In genomic region chr4:185464184-185464583, GRCh38 we compare ENCODE assay signal across 19 cellular contexts. TPM values are rescaled to one million over a fixed set of nuclear protein-coding genes. Genes with fewer than 3 reads are reported as not detected.
"Had no signal": no experiment of that assay in that cellular context is flagged by ENCODE, and none has a peak within 500 bp of the region (broad histone marks: within the 10 kb centered on the region; RNA-seq: fewer than 3 reads in every experiment).

No MANE protein-coding gene starts in this region.

- H3K27me3 ChIP-seq: gastrocnemius medialis, heart right ventricle, tibial artery had no signal

- H3K4me1 Mint-ChIP-seq: activated naive CD8-positive, alpha-beta T cell treated with anti-CD3 and anti-CD28 coated beads, Interleukin-2, amount 10 ng/mL, durations not matched to agents 7 days and 5 days; central memory CD8-positive, alpha-beta T cell; naive thymus-derived CD8-positive, alpha-beta T cell had no signal

- H3K27me3 Mint-ChIP-seq: brain; stimulated activated memory B cell treated with anti-CD40 and anti-IgM and Interleukin-4, amounts not matched to agents 10 μg/mL and 1 μg/mL and 100 μg/mL, for 72 hours had no signal

- H3K36me3 Mint-ChIP-seq: activated naive CD8-positive, alpha-beta T cell treated with anti-CD3 and anti-CD28 coated beads, Interleukin-2, amount 10 ng/mL, durations not matched to agents 7 days and 5 days; brain; stimulated activated memory B cell treated with anti-CD40 and anti-IgM and Interleukin-4, amounts not matched to agents 10 μg/mL and 1 μg/mL and 100 μg/mL, for 72 hours had no signal

- H3K4me3 ChIP-seq: coronary artery, gastrocnemius medialis, heart right ventricle, left lung, tibial artery had no signal

- H3K4me1 ChIP-seq: gastrocnemius medialis, heart right ventricle, left lung had no signal

- H3K27ac Mint-ChIP-seq: activated naive CD8-positive, alpha-beta T cell treated with anti-CD3 and anti-CD28 coated beads, Interleukin-2, amount 10 ng/mL, durations not matched to agents 7 days and 5 days; brain; naive thymus-derived CD8-positive, alpha-beta T cell; stimulated activated memory B cell treated with anti-CD40 and anti-IgM and Interleukin-4, amounts not matched to agents 10 μg/mL and 1 μg/mL and 100 μg/mL, for 72 hours; T-helper 2 cell treated with Interferon-gamma antibody and Interleukin-4, amounts not matched to agents 5 μg/mL and 100 μg/mL, for 36 hours had no signal

- ATAC-seq: activated CD4-positive, CD25-positive, alpha-beta regulatory T cell treated with anti-CD3 and anti-CD28 coated beads, Interleukin-2, amount 50 U/mL, for 24 hours; gastrocnemius medialis; heart right ventricle; left lung; naive thymus-derived CD8-positive, alpha-beta T cell; stimulated activated memory B cell treated with anti-CD40 and anti-IgM and Interleukin-4, amounts not matched to agents 10 μg/mL and 1 μg/mL and 100 μg/mL, for 72 hours had no signal

- H3K36me3 ChIP-seq: gastrocnemius medialis, heart right ventricle, left lung had no signal

- H3K4me3 Mint-ChIP-seq: activated naive CD8-positive, alpha-beta T cell treated with anti-CD3 and anti-CD28 coated beads, Interleukin-2, amount 10 ng/mL, durations not matched to agents 7 days and 5 days; brain; central memory CD8-positive, alpha-beta T cell; naive thymus-derived CD8-positive, alpha-beta T cell; stimulated activated memory B cell treated with anti-CD40 and anti-IgM and Interleukin-4, amounts not matched to agents 10 μg/mL and 1 μg/mL and 100 μg/mL, for 72 hours; T-helper 2 cell treated with Interferon-gamma antibody and Interleukin-4, amounts not matched to agents 5 μg/mL and 100 μg/mL, for 36 hours had no signal

- DNase-seq: activated naive CD4-positive, alpha-beta T cell; activated naive CD8-positive, alpha-beta T cell treated with anti-CD3 and anti-CD28 coated beads, Interleukin-2, amount 10 ng/mL, durations not matched to agents 7 days and 5 days; effector CD8-positive, alpha-beta T cell; gastrocnemius medialis; heart right ventricle; left lung; naive thymus-derived CD8-positive, alpha-beta T cell; nucleus accumbens; posterior cingulate gyrus; retina; tibial artery had no signal

- H3K27ac ChIP-seq: coronary artery, gastrocnemius medialis, heart right ventricle, left lung, tibial artery had no signal

- H3K9me3 Mint-ChIP-seq: activated naive CD8-positive, alpha-beta T cell treated with anti-CD3 and anti-CD28 coated beads, Interleukin-2, amount 10 ng/mL, durations not matched to agents 7 days and 5 days; central memory CD8-positive, alpha-beta T cell; naive thymus-derived CD8-positive, alpha-beta T cell; stimulated activated memory B cell treated with anti-CD40 and anti-IgM and Interleukin-4, amounts not matched to agents 10 μg/mL and 1 μg/mL and 100 μg/mL, for 72 hours; T-helper 2 cell treated with Interferon-gamma antibody and Interleukin-4, amounts not matched to agents 5 μg/mL and 100 μg/mL, for 36 hours had no signal

RNA-seq across cellular contexts. Expression of gene CCDC110, which starts 7.3 kb away (rescaled TPM):
- total RNA-seq: activated CD8-positive, alpha-beta memory T cell treated with anti-CD3 and anti-CD28 coated beads for 36 hours had no signal
- polyA plus RNA-seq: keratinocyte had no signal
